ENCODE assay signal across 8 cellular contexts in the genomic region with DNA sequence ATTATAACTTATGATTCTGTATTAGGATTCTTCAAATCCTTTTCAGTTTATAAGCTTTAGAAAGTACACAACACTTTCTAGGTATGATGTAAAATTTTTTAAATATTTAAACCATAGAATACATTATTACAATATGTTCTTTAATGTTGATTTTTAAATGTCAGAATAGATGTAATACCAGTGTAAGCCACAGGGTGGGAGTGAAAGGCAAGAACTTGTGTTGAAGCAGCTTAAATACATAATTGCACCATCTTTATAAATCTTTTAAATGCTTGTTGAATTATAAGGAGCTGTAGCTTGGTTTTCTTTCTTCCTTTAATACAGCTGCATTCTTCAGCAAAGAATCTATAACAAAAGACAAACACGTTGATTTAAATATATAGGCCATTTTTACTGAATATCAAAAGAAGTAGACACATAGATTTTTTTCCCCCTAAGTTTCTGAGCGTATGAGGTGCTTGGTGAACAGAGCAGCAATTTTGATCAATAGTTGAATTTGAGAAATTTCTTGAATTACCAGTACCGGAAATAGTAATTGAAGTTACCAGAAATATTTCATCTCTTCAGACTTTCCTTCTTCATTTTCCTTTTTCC.
DNase-seq lines count a peak whose midpoint lies in the region; ATAC-seq and TF ChIP-seq lines count a peak whose summit lies in the region.

No MANE protein-coding gene starts in this region.

- no peak overlapping the region for H2AK5ac ChIP-seq in trophoblast cell (ENCODE audit: low read length)

- no peak overlapping the region for H2BK120ac ChIP-seq in trophoblast cell (ENCODE audit: insufficient read depth, low read length, poor library complexity)

- H3K4me2 ChIP-seq in PC-9 = no peak overlapping the region
- H3K4me2 ChIP-seq in trophoblast cell (ENCODE audit: low read length) = no peak overlapping the region

- peaks cover 9% of the 10 kb centered on the region; the same call in 1 of the 2 replicates for H3F3A ChIP-seq in PC-9 (ENCODE audit: insufficient read depth, low read depth)

- no TSS peak for BruUV-seq in A673 (replicated peaks; lab: Mats Ljungman, UMichigan)
- no TSS peak for BruUV-seq in PC-9 (replicated peaks; lab: Mats Ljungman, UMichigan)

- H3K36me3 ChIP-seq in A673 (ENCODE audit: insufficient read depth, low read length, poor library complexity, severe bottlenecking) (no peaks in the 10 kb centered on the region), GM06990 (ENCODE audit: control insufficient read depth, insufficient read depth, low read length) (peaks cover 2% of the 10 kb centered on the region), PC-9 (ENCODE audit: low read depth) (0 out of 2 replicates have a peak, but pooled peaks cover 11% of the 10 kb centered on the region), trophoblast cell (ENCODE audit: control insufficient read depth in 1 of 2, insufficient read depth in 2 of 2, low read length in 2 of 2) (peaks cover 2 to 6% of the 10 kb centered on the region in 2 experiments)

- H3K27ac ChIP-seq in A673 (ENCODE audit: low read depth, low read length, poor library complexity, severe bottlenecking) = no peak overlapping the region
- no peak overlapping the region for H3K27ac ChIP-seq in PC-9
- no peak overlapping the region for H3K27ac ChIP-seq in trophoblast cell (ENCODE audit: low read depth, low read length)

- H3K9me2 ChIP-seq in PC-9 (ENCODE audit: insufficient read depth) = no peaks in the 10 kb centered on the region

- no peak overlapping the region for H4K12ac ChIP-seq in trophoblast cell (ENCODE audit: low read depth, low read length)

- H3K23ac ChIP-seq in trophoblast cell (ENCODE audit: low read length) = no peak overlapping the region

- H3K9me3 ChIP-seq in A673 (ENCODE audit: low read depth, low read length, poor library complexity, severe bottlenecking) (no peaks in the 10 kb centered on the region), PC-9 (ENCODE audit: insufficient read depth, low read depth) (no peaks in the 10 kb centered on the region), trophoblast cell (ENCODE audit: insufficient read depth, low read depth, low read length) (no peaks in the 10 kb centered on the region)

- H3K18ac ChIP-seq in trophoblast cell (ENCODE audit: low read length) = no peak overlapping the region

- H3K4ac ChIP-seq in trophoblast cell (ENCODE audit: low read depth, low read length) = no peak overlapping the region

- POLR2A ChIA-PET in A673 (lab: Charles Lee; ENCODE audit: low non-redundant PET) (no interaction called here), PC-9 (lab: Charles Lee; ENCODE audit: unreplicated experiment) (interaction anchor here (0.7 kb wide), 1 partner anchor 1997 kb away, joined by 5 read pairs; no protein-coding TSS in a partner anchor)

- ATAC-seq in HG03175 (IDR thresholded peaks at IDR 0.05; ENCODE audit: unreplicated experiment) (peak; percentile 75), GM19324 (IDR thresholded peaks at IDR 0.05; ENCODE audit: low FRiP score, unreplicated experiment) (no peak)

- peak; percentile 63 for DNase-seq in A673 (ENCODE audit: low spot score)
- no peak for DNase-seq in GM06990 (ENCODE audit: extremely low read depth, insufficient read length)
- no peak for DNase-seq in PC-9
- peak; percentile 61 for DNase-seq in epithelial cell of esophagus (ENCODE audit: low read depth)
- peak; percentile 14 to 74 for DNase-seq in trophoblast cell
- no peak for DNase-seq in HuH-7.5 (ENCODE audit: low spot score)

- no peak overlapping the region for H4K91ac ChIP-seq in trophoblast cell (ENCODE audit: low read depth, low read length)

- H3K14ac ChIP-seq in trophoblast cell (ENCODE audit: low read length) = no peak overlapping the region

- no peaks in the 10 kb centered on the region for H3K27me3 ChIP-seq in A673 (replicated peaks; ENCODE audit: insufficient read depth, low read depth, low read length, poor library complexity)
- no peaks in the 10 kb centered on the region for H3K27me3 ChIP-seq in GM06990 (replicated peaks; ENCODE audit: control insufficient read depth, insufficient read depth, low read length)
- H3K27me3 ChIP-seq in PC-9 (ENCODE audit: insufficient read depth, low read depth) = no peaks in the 10 kb centered on the region
- no peaks in the 10 kb centered on the region for H3K27me3 ChIP-seq in trophoblast cell (ENCODE audit: insufficient read depth, low read length)

- H3K9ac ChIP-seq in trophoblast cell (ENCODE audit: low read length) = no peak overlapping the region

- no peaks in the 10 kb centered on the region for H3K79me2 ChIP-seq in PC-9 (ENCODE audit: low read depth)
- H3K79me2 ChIP-seq in trophoblast cell (ENCODE audit: control insufficient read depth, insufficient read depth, low read length, poor library complexity) = no peaks in the 10 kb centered on the region

- no peak overlapping the region for H4K8ac ChIP-seq in trophoblast cell (ENCODE audit: low read depth, low read length)

- no CpG with 5 or more reads among the region's 3 CpGs for WGBS in trophoblast cell (ENCODE audit: extremely low coverage, insufficient coverage, insufficient read length)

- H2BK12ac ChIP-seq in trophoblast cell (ENCODE audit: low read length) = no peak overlapping the region

- CTCF ChIA-PET in A673 (lab: Charles Lee) (interaction anchor here (1.0 kb wide), 1 partner anchor 50 kb away, joined by 3 read pairs; no protein-coding TSS in a partner anchor), PC-9 (lab: Charles Lee) (no interaction called here)

- H2AFZ ChIP-seq in PC-9 = no peak overlapping the region
- no peak overlapping the region for H2AFZ ChIP-seq in trophoblast cell (ENCODE audit: insufficient read depth, low read length, poor library complexity)

- no peak overlapping the region for H3K4me3 ChIP-seq in A673 (ENCODE audit: low read depth, low read length, poor library complexity, severe bottlenecking)
- H3K4me3 ChIP-seq in GM06990 (replicated peaks; ENCODE audit: low read depth, low read length) = no peak overlapping the region
- no peak overlapping the region for H3K4me3 ChIP-seq in PC-9
- H3K4me3 ChIP-seq in epithelial cell of esophagus (ENCODE audit: low read length) = no peak overlapping the region
- H3K4me3 ChIP-seq in trophoblast cell (ENCODE audit: low read depth, low read length) = no peak overlapping the region

- TF ChIP-seq CTCF in A673 (conservative IDR thresholded peaks at IDR 0.05; ENCODE audit: low read depth, low read length) (peak; percentile 78), GM06990 (IDR thresholded peaks at IDR 0.05; ENCODE audit: insufficient read depth, low read length, poor library complexity, severe bottlenecking) (peak; percentile 48), PC-9 (conservative IDR thresholded peaks at IDR 0.05) (peak; percentile 79), epithelial cell of esophagus (IDR thresholded peaks at IDR 0.05; ENCODE audit: insufficient read depth, low read depth, low read length, missing control alignments) (peak; percentile 64)

- no peaks in the 10 kb centered on the region; the same call in 1 of the 2 replicates for H4K20me1 ChIP-seq in PC-9 (ENCODE audit: insufficient read depth)

- H3K79me1 ChIP-seq in trophoblast cell (ENCODE audit: low read length) = no peaks in the 10 kb centered on the region

- H3K4me1 ChIP-seq in A673 (ENCODE audit: insufficient read depth, low read length, poor library complexity, severe bottlenecking) = peaks cover 6% of the 10 kb centered on the region
- no peaks in the 10 kb centered on the region for H3K4me1 ChIP-seq in PC-9 (replicated peaks; ENCODE audit: insufficient read depth)
- no peaks in the 10 kb centered on the region for H3K4me1 ChIP-seq in trophoblast cell (ENCODE audit: control insufficient read depth in 1 of 2, insufficient read depth in 2 of 2, low read length in 2 of 2)

- H2BK5ac ChIP-seq in trophoblast cell (ENCODE audit: low read depth, low read length, poor library complexity) = no peak overlapping the region

- intact Hi-C loops in A673 (cut with micrococcal nuclease; ENCODE audit: unreplicated experiment) = loop anchor here (1.0 to 10.0 kb wide), 3 partner anchors 50 to 902 kb away; no protein-coding TSS in a partner anchor
- intact Hi-C loops in PC-9 (cut with micrococcal nuclease; ENCODE audit: unreplicated experiment) = loop anchor here (5.0 kb wide), 1 partner anchor 49 kb away; no protein-coding TSS in a partner anchor

Comparison
In these comparisons a context has a peak if more than half of its experiments do, and no peak if none do; other contexts are left out.
1. DNase-seq: peak in A673 (single experiment), epithelial cell of esophagus (single experiment) and trophoblast cell (2 of 2); none in GM06990 (single experiment), PC-9 (0 of 2) and HuH-7.5 (single experiment).
2. Peak in every context shown above with its lines, with median percentiles within 50 percentile points of each other: CTCF ChIP-seq.